8 cellular contexts compared by ENCODE assay signal in the genomic region with DNA sequence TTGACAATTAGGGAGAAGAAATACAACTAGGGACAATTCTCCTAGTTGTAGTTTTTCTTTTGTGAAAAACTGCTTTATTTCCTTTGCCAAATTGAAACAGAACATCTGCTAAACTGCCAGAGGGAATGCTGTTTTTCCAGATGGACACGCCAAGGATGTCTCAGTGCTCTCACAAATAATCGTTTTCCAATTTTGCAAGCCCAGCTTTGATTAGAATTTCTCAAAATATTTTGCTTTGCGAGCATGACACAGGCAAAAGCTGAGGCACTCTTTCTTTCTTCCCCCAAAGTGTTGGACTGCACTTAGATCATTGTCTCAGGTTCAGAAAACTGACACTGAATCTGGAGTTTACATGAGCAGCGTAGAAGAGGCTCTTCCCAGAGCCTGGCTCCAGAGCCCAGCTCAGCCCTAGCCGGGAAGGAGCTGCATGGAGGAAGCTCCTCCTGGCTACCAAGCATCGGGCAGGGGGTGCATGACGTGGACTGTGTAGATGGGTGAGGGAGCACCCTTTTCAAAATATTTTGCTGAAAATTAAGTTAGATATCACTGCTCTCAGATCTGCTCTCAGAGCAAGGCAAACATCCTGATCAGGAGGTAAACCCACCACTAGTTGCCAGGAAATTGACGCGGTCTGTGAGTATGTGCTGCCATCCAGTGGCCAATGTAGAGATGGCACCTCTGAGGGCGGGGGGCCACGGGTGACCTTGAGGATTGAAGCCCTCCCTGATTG.
DNase-seq lines count a peak whose midpoint lies in the region; ATAC-seq and TF ChIP-seq lines count a peak whose summit lies in the region.

No MANE protein-coding gene starts in this region.

- no peak overlapping the region for H3K27ac Mint-ChIP-seq in mesothelial cell of epicardium

- H3K27me3 Mint-ChIP-seq in mesothelial cell of epicardium (ENCODE audit: low read depth) = no peaks in the 10 kb centered on the region

- no peak overlapping the region for H3K4me3 Mint-ChIP-seq in mesothelial cell of epicardium

- peak; percentile 78 for ATAC-seq in HG02759 (IDR thresholded peaks at IDR 0.05; ENCODE audit: unreplicated experiment)

- H3K9me3 Mint-ChIP-seq in mesothelial cell of epicardium = no peaks in the 10 kb centered on the region

- H3K4me1 Mint-ChIP-seq in mesothelial cell of epicardium = peaks cover 2% of the 10 kb centered on the region

- DNase-seq in NCI-H345 (lab: John Stamatoyannopoulos, UW) = peak; percentile 28
- no peak for DNase-seq in NCI-H345 treated with DMSO at 0.1 percent for 48 hours (lab: John Stamatoyannopoulos, UW; ENCODE audit: unreplicated experiment)
- DNase-seq in NCI-H2107 (lab: John Stamatoyannopoulos, UW) = peak; percentile 46
- peak; percentile 62 to 66 for DNase-seq in activated CD4-positive, alpha-beta T cell treated with anti-CD3 and anti-CD28 coated beads, Interleukin-2, amount 50 U/mL, for 4 hours
- peak; percentile 55 for DNase-seq in effector CD4-positive, alpha-beta T cell
- DNase-seq in mesothelial cell of epicardium (ENCODE audit: low spot score in 2 of 2, unreplicated experiment in 2 of 2) = peak; percentile 40 to 86
- peak; percentile 40 for DNase-seq in stimulated activated CD8-positive, alpha-beta memory T cell treated with anti-CD3 and anti-CD28 coated beads, Interleukin-15, amount 100 ng/mL, for 24 hours (ENCODE audit: low read depth)

- H3K36me3 Mint-ChIP-seq in mesothelial cell of epicardium = no peaks in the 10 kb centered on the region

- TF ChIP-seq CTCF in mesothelial cell of epicardium (IDR thresholded peaks at IDR 0.05; ENCODE audit: unreplicated experiment) = peak; percentile 94
